ENCODE assay signal across 11 cellular contexts in genomic region chrX:39667746-39668507, GRCh38.
"Had no signal": no experiment of that assay in that cellular context is flagged by ENCODE, and none has a peak within 500 bp of the region (broad histone marks: within the 10 kb centered on the region; RNA-seq: fewer than 3 reads in every experiment).

No MANE protein-coding gene starts in this region.

- H3K27ac ChIP-seq: uterus, VCaP had no signal

- H3K9me3 ChIP-seq: heart right ventricle, uterus had no signal

- H3K4me3 ChIP-seq: heart right ventricle, uterus had no signal

- ATAC-seq: activated T-cell treated with anti-CD3 and anti-CD28 coated beads, Interleukin-2, amount 50 U/mL, for 4 hours; left lobe of liver had no signal

- H3K4me1 ChIP-seq: heart right ventricle, uterus had no signal

- H3K27me3 ChIP-seq: heart right ventricle, uterus had no signal

- DNase-seq: activated CD4-positive, alpha-beta memory T cell treated with anti-CD3 and anti-CD28 coated beads for 36 hours; activated effector memory CD4-positive, alpha-beta T cell treated with anti-CD3 and anti-CD28 coated beads, Interleukin-2, amount 50 U/mL, for 16 hours; activated T-cell treated with anti-CD3 and anti-CD28 coated beads, Interleukin-2, amount 50 U/mL, for 4 hours; aorta; foreskin melanocyte; heart right ventricle; nephron progenitor cell; stimulated activated CD4-positive, alpha-beta T cell treated with anti-CD3 and anti-CD28 coated beads, Interleukin-4, amount 100 ng/mL, for 4 hours; uterus had no signal

- H3K36me3 ChIP-seq: heart right ventricle, uterus had no signal
